In the genomic region with DNA sequence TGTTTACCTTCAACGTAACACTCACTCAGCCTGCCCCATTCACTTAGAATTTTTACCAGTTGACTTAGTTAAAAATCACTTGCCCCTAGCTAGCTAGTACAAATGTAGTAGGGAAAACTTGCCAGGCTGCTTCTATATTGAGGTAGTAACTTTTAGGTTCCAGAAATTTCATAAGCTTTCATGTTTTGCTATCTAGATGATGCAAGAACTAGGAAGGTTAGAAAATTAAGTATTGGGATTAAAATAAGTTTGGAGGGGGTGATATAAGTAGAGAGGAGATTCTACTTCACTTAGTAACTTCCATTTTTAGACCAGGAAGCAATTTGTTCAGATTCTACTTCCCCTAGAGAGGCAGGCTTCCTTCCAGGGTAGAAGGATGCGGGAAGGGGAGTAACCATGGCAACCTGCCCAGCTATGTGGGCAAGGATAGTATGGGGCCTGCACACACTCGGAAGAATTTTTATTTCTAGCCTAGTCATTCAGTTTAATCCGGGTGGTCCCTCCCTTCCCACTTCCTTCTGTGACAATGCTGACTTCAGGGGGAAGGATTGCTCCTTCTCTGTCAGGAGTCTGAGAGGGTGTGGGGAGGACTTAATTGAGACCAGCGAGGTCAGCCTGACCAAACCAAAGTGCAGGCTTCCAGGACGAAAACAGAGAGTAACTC, we compare ENCODE assay signal across 9 cellular contexts. TPM values are rescaled to one million over a fixed set of nuclear protein-coding genes. Genes with fewer than 3 reads are reported as not detected.
DNase-seq lines count a peak whose midpoint lies in the region; ATAC-seq and TF ChIP-seq lines count a peak whose summit lies in the region.
"Had no signal": no experiment of that assay in that cellular context is flagged by ENCODE, and none has a peak within 500 bp of the region (broad histone marks: within the 10 kb centered on the region; RNA-seq: fewer than 3 reads in every experiment).

No MANE protein-coding gene starts in this region.

- no peak overlapping the region for H3K27ac ChIP-seq in trophoblast cell (ENCODE audit: low read depth, low read length)
- no peak overlapping the region for H3K27ac ChIP-seq in CD4-positive, alpha-beta T cell (ENCODE audit: low read depth, low read length)

- peaks cover 3% of the 10 kb centered on the region for H3K79me2 ChIP-seq in trophoblast cell (ENCODE audit: control insufficient read depth, insufficient read depth, low read length, poor library complexity)

- H4K91ac ChIP-seq in trophoblast cell (ENCODE audit: low read depth, low read length) = no peak overlapping the region

- no peak for ATAC-seq in HG03095 (IDR thresholded peaks at IDR 0.05; ENCODE audit: unreplicated experiment)
- no peak for ATAC-seq in CD4-positive, alpha-beta T cell (ENCODE audit: poor library complexity)

- no peak overlapping the region for H2AK5ac ChIP-seq in trophoblast cell (ENCODE audit: low read length)

- TF ChIP-seq CTCF in BJ (IDR thresholded peaks at IDR 0.05; ENCODE audit: insufficient read depth, low read depth, low read length) = no peak
- TF ChIP-seq CTCF in CD4-positive, alpha-beta T cell (IDR thresholded peaks at IDR 0.05) = no peak

- H3K4me2 ChIP-seq in trophoblast cell (ENCODE audit: low read length) = no peak overlapping the region

- peaks cover 15 to 19% of the 10 kb centered on the region in 2 experiments for H3K4me1 ChIP-seq in trophoblast cell (ENCODE audit: control insufficient read depth in 1 of 2, insufficient read depth in 2 of 2, low read length in 2 of 2)

- H2BK120ac ChIP-seq in trophoblast cell (ENCODE audit: insufficient read depth, low read length, poor library complexity) = peak overlapping the region; percentile 2

- peaks cover 34% of the 10 kb centered on the region for H3K27me3 Mint-ChIP-seq in CD4-positive, alpha-beta T cell

- H3K9me3 Mint-ChIP-seq in CD4-positive, alpha-beta T cell = no peaks in the 10 kb centered on the region

- H3K9me3 ChIP-seq in trophoblast cell (ENCODE audit: insufficient read depth, low read depth, low read length) = no peaks in the 10 kb centered on the region
- H3K9me3 ChIP-seq in CD4-positive, alpha-beta T cell (ENCODE audit: control insufficient read depth, low read length) = no peaks in the 10 kb centered on the region

- H3K27me3 ChIP-seq in BJ (ENCODE audit: control insufficient read depth, insufficient read depth, low read length) (no peaks in the 10 kb centered on the region), trophoblast cell (ENCODE audit: insufficient read depth, low read length) (no peaks in the 10 kb centered on the region)
- peaks cover 20% of the 10 kb centered on the region for H3K27me3 ChIP-seq in CD4-positive, alpha-beta T cell (ENCODE audit: control insufficient read depth, insufficient read depth, low read length)

- H4K12ac ChIP-seq in trophoblast cell (ENCODE audit: low read depth, low read length) = no peak overlapping the region

- H2BK12ac ChIP-seq in trophoblast cell (ENCODE audit: low read length) = peak overlapping the region; percentile 77

- H4K8ac ChIP-seq in trophoblast cell (ENCODE audit: low read depth, low read length) = peak overlapping the region; percentile 13

- no peak overlapping the region for H3K18ac ChIP-seq in trophoblast cell (ENCODE audit: low read length)

- H3K23ac ChIP-seq in trophoblast cell (ENCODE audit: low read length) = no peak overlapping the region

- no peak overlapping the region for H2AFZ ChIP-seq in trophoblast cell (ENCODE audit: insufficient read depth, low read length, poor library complexity)

- no CpG with 5 or more reads among the region's 6 CpGs for WGBS in trophoblast cell (ENCODE audit: extremely low coverage, insufficient coverage, insufficient read length)

- peak overlapping the region; percentile 72 for H3K4ac ChIP-seq in trophoblast cell (ENCODE audit: low read depth, low read length)

- CTCF ChIA-PET in BJ (lab: Yijun Ruan, JAX) = interaction anchor here (1.1 to 2.4 kb wide), 4 partner anchors 8 to 127 kb away, joined by 3 to 14 read pairs (median 6); no protein-coding TSS in a partner anchor
- CTCF ChIA-PET in CD4-positive, alpha-beta T cell (lab: Charles Lee) = no interaction called here

- H3K27ac Mint-ChIP-seq in CD4-positive, alpha-beta T cell = no peak overlapping the region

- DNase-seq in BJ (ENCODE audit: low read depth) (peak; percentile 72), T1000 (lab: John Stamatoyannopoulos, UW) (peak; percentile 51), head of caudate nucleus (peak in 37 of 42 donors; percentile 18 to 81 (median 49)), trophoblast cell (peak in 1 of 2 donors; percentile 46), HUDEP-2 (lab: John Stamatoyannopoulos, UW; ENCODE audit: unreplicated experiment in 76 of 76) (no peak)
- no peak for DNase-seq in CD4-positive, alpha-beta T cell
- DNase-seq in activated naive CD4-positive, alpha-beta T cell (lab: John Stamatoyannopoulos, UW) = no peak
- DNase-seq: stimulated activated CD4-positive, alpha-beta T cell treated with anti-CD3 and anti-CD28 coated beads, Interleukin-15, amount 100 ng/mL, for 24 hours had no signal

- H2BK5ac ChIP-seq in trophoblast cell (ENCODE audit: low read depth, low read length, poor library complexity) = no peak overlapping the region

- peaks cover 24% of the 10 kb centered on the region for H3K79me1 ChIP-seq in trophoblast cell (ENCODE audit: low read length)

- no peaks in the 10 kb centered on the region for H3K36me3 Mint-ChIP-seq in CD4-positive, alpha-beta T cell (ENCODE audit: low read depth)

- H3K4me3 Mint-ChIP-seq in CD4-positive, alpha-beta T cell = no peak overlapping the region

- no peak overlapping the region for H3K14ac ChIP-seq in trophoblast cell (ENCODE audit: low read length)

- no peak overlapping the region for H3K9ac ChIP-seq in trophoblast cell (ENCODE audit: low read length)

- peak overlapping the region; percentile 73 for H3K4me3 ChIP-seq in BJ (ENCODE audit: low read depth, low read length)
- no peak overlapping the region for H3K4me3 ChIP-seq in trophoblast cell (ENCODE audit: low read depth, low read length)

- intact Hi-C loops in head of caudate nucleus (cut with DNase I) = no loop called here
- intact Hi-C loops in CD4-positive, alpha-beta T cell (cut with DNase I, micrococcal nuclease) = no loop called here

- H3K36me3 ChIP-seq in BJ (ENCODE audit: control insufficient read depth, insufficient read depth, low read length) = peaks cover 2% of the 10 kb centered on the region; the same call in 1 of the 2 replicates
- H3K36me3 ChIP-seq in trophoblast cell (ENCODE audit: control insufficient read depth in 1 of 2, insufficient read depth in 2 of 2, low read length in 2 of 2) = no peaks in the 10 kb centered on the region

- POLR2A ChIA-PET in BJ (lab: Charles Lee) = interaction anchor here (0.7 to 2.2 kb wide), 5 partner anchors 10 to 1625 kb away, joined by 5 to 18 read pairs (median 6); no protein-coding TSS in a partner anchor
- POLR2A ChIA-PET in CD4-positive, alpha-beta T cell (lab: Charles Lee) = no interaction called here

- H3K4me1 Mint-ChIP-seq in CD4-positive, alpha-beta T cell (ENCODE audit: low read depth) = peaks cover 8% of the 10 kb centered on the region

RNA-seq across cellular contexts. Expression of gene DAB2, which starts 4.2 kb away (rescaled TPM):
- polyA plus RNA-seq in BJ (2011; rRNA removed) = 168 and 181 TPM in 2 replicates
- polyA minus RNA-seq in BJ (2011; rRNA and poly(A)+ RNA removed) = 151 and 166 TPM in 2 replicates
- 100 TPM in 2 replicates for polyA plus RNA-seq in trophoblast cell (2013)
- total RNA-seq in CD4-positive, alpha-beta T cell = under 1 TPM; 0.31 to 0.47 TPM

RNA-seq across cellular contexts. Expression of gene C9, which starts 56.3 kb away (rescaled TPM):
- polyA plus RNA-seq in BJ (2011; rRNA removed) = not detected in 2 replicates
- polyA minus RNA-seq in BJ (2011; rRNA and poly(A)+ RNA removed) = not detected in 2 replicates
- 0.22 and 0.40 TPM in 2 replicates for polyA plus RNA-seq in trophoblast cell (2013)
- total RNA-seq in CD4-positive, alpha-beta T cell = not detected

Comparison
In these comparisons a context has a peak if more than half of its experiments do, and no peak if none do; other contexts are left out.
1. DNase-seq: peak in BJ (single experiment), T1000 (single experiment) and head of caudate nucleus (37 of 42); none in CD4-positive, alpha-beta T cell (0 of 10), HUDEP-2 (0 of 76) and activated naive CD4-positive, alpha-beta T cell (0 of 4).